In the genomic region with DNA sequence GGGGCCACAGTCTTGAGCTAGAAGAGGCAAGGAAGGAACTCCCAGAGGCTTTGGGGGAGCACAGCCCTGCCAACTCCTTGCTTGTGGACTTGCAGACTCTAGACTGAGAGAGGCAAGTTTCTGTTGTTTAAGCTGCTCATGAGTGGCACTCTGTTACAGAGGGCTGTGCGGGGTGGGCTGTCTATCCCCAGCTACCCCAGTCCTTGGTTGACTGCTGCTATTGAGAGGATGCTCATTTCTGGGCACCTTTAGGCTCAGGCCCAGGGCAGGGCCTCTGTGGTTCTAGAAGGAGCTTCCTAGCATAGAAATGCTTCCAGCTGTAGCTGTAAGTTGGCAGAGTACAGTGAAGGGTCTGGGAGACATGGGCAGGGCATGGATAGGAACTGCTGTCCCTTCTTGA, we compare ENCODE assay signal across 32 cellular contexts.
A peak's percentile ranks its signal among the peaks of the same experiment; 100 is the strongest.
DNase-seq lines count a peak whose midpoint lies in the region; ATAC-seq and TF ChIP-seq lines count a peak whose summit lies in the region.
"Had no signal": no experiment of that assay in that cellular context is flagged by ENCODE, and none has a peak within 500 bp of the region (broad histone marks: within the 10 kb centered on the region; RNA-seq: fewer than 3 reads in every experiment).

No MANE protein-coding gene starts in this region.

- peaks cover 5% of the 10 kb centered on the region for H3F3A ChIP-seq in PC-3 (ENCODE audit: low read length, unreplicated experiment)

- TF ChIP-seq EP300 in sigmoid colon (IDR thresholded peaks at IDR 0.05), result no peak

- no peak for DNase-seq in PC-3
- peak; percentile 57 for DNase-seq in mesenteric fat pad (ENCODE audit: low spot score)
- no peak for DNase-seq in neuronal stem cell (ENCODE audit: low spot score)
- peak; percentile 30 for DNase-seq in sigmoid colon
- no peak for DNase-seq in inferior parietal cortex (ENCODE audit: extremely low spot score)
- no peak for DNase-seq in H4 (ENCODE audit: low spot score)
- no peak for DNase-seq in DMS79 treated with DMSO at 0.1 percent for 48 hours (lab: John Stamatoyannopoulos, UW)
- no peak for DNase-seq in mucosa of gallbladder (ENCODE audit: low spot score)
- DNase-seq: 8988T; ACHN; AML-193; BE2C; C1 segment of cervical spinal cord; Caco-2; Calu3; CD4-positive, alpha-beta memory T cell; CD4-positive, alpha-beta T cell; CD4-positive, CD25-positive, alpha-beta regulatory T cell; CD8-positive, alpha-beta memory T cell; CD8-positive, alpha-beta T cell; COR-L47; DMS 273 treated with DMSO at 0.1 percent for 48 hours; DMS153; DMS53; DMS79; DND-41; EL had no signal

- H3K4me1 ChIP-seq in PC-3 (ENCODE audit: insufficient read depth, low read length), result peaks cover 60% of the 10 kb centered on the region
- H3K4me1 ChIP-seq in neuronal stem cell (ENCODE audit: control insufficient read depth in 2 of 2, insufficient read depth in 1 of 2, low read depth in 1 of 2, low read length in 2 of 2), result no peaks in the 10 kb centered on the region
- no peaks in the 10 kb centered on the region for H3K4me1 ChIP-seq in sigmoid colon
- H3K4me1 ChIP-seq: A549, BE2C had no signal

- no peak overlapping the region for H2BK5ac ChIP-seq in neuronal stem cell (ENCODE audit: low read length)

- H3K27ac ChIP-seq in PC-3 (ENCODE audit: low read length), result no peak overlapping the region
- H3K27ac ChIP-seq in neuronal stem cell (replicated peaks; ENCODE audit: low read length), result no peak overlapping the region
- no peak overlapping the region for H3K27ac ChIP-seq in sigmoid colon
- H3K27ac ChIP-seq: 22Rv1; A549; BLaER1; BLaER1 treated with 17β-estradiol and CSF1 and Interleukin-3, amounts not matched to agents 10 nM and 100 nM; C4-2B had no signal

- ATAC-seq in PC-3, result no peak
- ATAC-seq: A549; CD8-positive, alpha-beta T cell had no signal

- H2AFZ ChIP-seq in PC-3 (ENCODE audit: low read length) (no peak overlapping the region), neuronal stem cell (ENCODE audit: low read length) (no peak overlapping the region)

- CTCF ChIA-PET in PC-3 (lab: Charles Lee), result no interaction called here

- intact Hi-C loops in PC-3 (cut with micrococcal nuclease), result no loop called here
- intact Hi-C loops in sigmoid colon (cut with DNase I), result no loop called here

- no peak overlapping the region for H3K23ac ChIP-seq in neuronal stem cell (ENCODE audit: low read depth, low read length, poor library complexity)

- no peak overlapping the region for H4K91ac ChIP-seq in neuronal stem cell (ENCODE audit: low read depth, low read length, poor library complexity)

- H3K14ac ChIP-seq in neuronal stem cell (ENCODE audit: low read length), result no peak overlapping the region

- H3K4me3 ChIP-seq in PC-3 (ENCODE audit: low read length) (peak overlapping the region; percentile 86; the same call in 1 of the 2 replicates), neuronal stem cell (ENCODE audit: low read length in 2 of 2) (no peak overlapping the region), sigmoid colon (no peak overlapping the region)
- H3K4me3 ChIP-seq: A549; BLaER1; BLaER1 treated with 17β-estradiol and CSF1 and Interleukin-3, amounts not matched to agents 10 nM and 100 nM had no signal

- no peak overlapping the region for H2BK120ac ChIP-seq in neuronal stem cell (ENCODE audit: low read depth, low read length)

- no peaks in the 10 kb centered on the region for H3K9me2 ChIP-seq in PC-3 (replicated peaks; ENCODE audit: low read length)

- H2AK5ac ChIP-seq in neuronal stem cell (ENCODE audit: low read depth, low read length), result no peak overlapping the region

- no peak overlapping the region for H2BK12ac ChIP-seq in neuronal stem cell (ENCODE audit: low read length)

- peaks cover 82% of the 10 kb centered on the region for H3K79me2 ChIP-seq in PC-3 (ENCODE audit: low read length)

- POLR2A ChIA-PET in PC-3 (lab: Charles Lee; ENCODE audit: unreplicated experiment), result interaction anchor here (0.5 kb wide), 1 partner anchor 14 kb away, joined by 4 read pairs; no protein-coding TSS in a partner anchor

- H4K8ac ChIP-seq in neuronal stem cell (ENCODE audit: low read depth, low read length), result no peak overlapping the region

- WGBS in neuronal stem cell (ENCODE audit: extremely low coverage in 2 of 2, insufficient read length in 2 of 2, insufficient replicate concordance in 1 of 2), 2 donors, result no CpG with 5 or more reads among the region's 1 CpG
- 93 to 97% methylated on average over 1 of the region's 1 CpG for WGBS in sigmoid colon, 2 donors

- peak overlapping the region; percentile 19 for H3K18ac ChIP-seq in neuronal stem cell (ENCODE audit: low read length)

- TF ChIP-seq CTCF in PC-3 (conservative IDR thresholded peaks at IDR 0.05; ENCODE audit: low read depth, low read length) (no peak), sigmoid colon (IDR thresholded peaks at IDR 0.05) (no peak)

- no peak overlapping the region for H2BK15ac ChIP-seq in neuronal stem cell (ENCODE audit: low read length)

- H3K27me3 ChIP-seq in PC-3 (ENCODE audit: low read length) (no peaks in the 10 kb centered on the region), neuronal stem cell (ENCODE audit: control insufficient read depth in 3 of 3, insufficient read depth in 3 of 3, low read depth in 1 of 3, low read length in 3 of 3) (no peaks in the 10 kb centered on the region), sigmoid colon (no peaks in the 10 kb centered on the region)
- H3K27me3 ChIP-seq: BE2C; BLaER1; BLaER1 treated with 17β-estradiol and CSF1 and Interleukin-3, amounts not matched to agents 10 nM and 100 nM had no signal

- no peak for TF ChIP-seq POLR2A in sigmoid colon (IDR thresholded peaks at IDR 0.05)

- H3K4ac ChIP-seq in neuronal stem cell (ENCODE audit: low read length), result no peak overlapping the region

- no TSS peak for BruUV-seq in PC-3 (replicated peaks; lab: Mats Ljungman, UMichigan)

- H3K36me3 ChIP-seq in PC-3 (ENCODE audit: low read depth, low read length) (peaks cover 77% of the 10 kb centered on the region), neuronal stem cell (replicated peaks in 1 of 2; ENCODE audit: control insufficient read depth in 2 of 2, insufficient read depth in 2 of 2, low read length in 2 of 2) (no peaks in the 10 kb centered on the region), sigmoid colon (no peaks in the 10 kb centered on the region)
- H3K36me3 ChIP-seq: BE2C, BLaER1 had no signal

- no peaks in the 10 kb centered on the region for H3K79me1 ChIP-seq in neuronal stem cell (ENCODE audit: low read depth, low read length)

- H3K9ac ChIP-seq in PC-3 (ENCODE audit: low read length) (no peak overlapping the region), neuronal stem cell (ENCODE audit: low read depth, low read length, poor library complexity) (no peak overlapping the region)
- H3K9ac ChIP-seq: BLaER1; BLaER1 treated with 17β-estradiol and CSF1 and Interleukin-3, amounts not matched to agents 10 nM and 100 nM had no signal

- H3K4me2 ChIP-seq in PC-3 (ENCODE audit: low read length) (peak overlapping the region; percentile 95), neuronal stem cell (ENCODE audit: insufficient read depth, low read length, poor library complexity, severe bottlenecking) (no peak overlapping the region)
- H3K4me2 ChIP-seq: A549; BLaER1; BLaER1 treated with 17β-estradiol and CSF1 and Interleukin-3, amounts not matched to agents 10 nM and 100 nM had no signal

- H3K9me3 ChIP-seq in PC-3 (ENCODE audit: low read length) (no peaks in the 10 kb centered on the region), neuronal stem cell (replicated peaks in 1 of 2; ENCODE audit: control insufficient read depth in 2 of 2, insufficient read depth in 1 of 2, low read depth in 1 of 2, low read length in 2 of 2) (no peaks in the 10 kb centered on the region), sigmoid colon (no peaks in the 10 kb centered on the region)
- H3K9me3 ChIP-seq: A549, BE2C had no signal

- H4K20me1 ChIP-seq in PC-3 (ENCODE audit: low read length), result peaks cover 42% of the 10 kb centered on the region
- H4K20me1 ChIP-seq: BLaER1; BLaER1 treated with 17β-estradiol and CSF1 and Interleukin-3, amounts not matched to agents 10 nM and 100 nM had no signal

Comparison
In these comparisons a context has a peak if more than half of its experiments do, and no peak if none do; other contexts are left out.
1. DNase-seq: peak in mesenteric fat pad (single experiment) and sigmoid colon (single experiment); none in PC-3 (single experiment), neuronal stem cell (single experiment), inferior parietal cortex (single experiment), H4 (single experiment), DMS79 treated with DMSO at 0.1 percent for 48 hours (single experiment) and mucosa of gallbladder (single experiment).